ENCODE assay signal across 26 cellular contexts in genomic region chr14:34103176-34103575, GRCh38.
"Had no signal": no experiment of that assay in that cellular context is flagged by ENCODE, and none has a peak within 500 bp of the region (broad histone marks: within the 10 kb centered on the region; RNA-seq: fewer than 3 reads in every experiment).

No MANE protein-coding gene starts in this region.

- H3K27me3 ChIP-seq: adrenal gland, ascending aorta, brain microvascular endothelial cell, heart left ventricle, upper lobe of left lung, vagina had no signal

- H3K36me3 ChIP-seq: adrenal gland, ascending aorta, brain microvascular endothelial cell, heart left ventricle, left ventricle myocardium inferior, thoracic aorta, upper lobe of left lung, vagina had no signal

- H3K4me3 ChIP-seq: adrenal gland, ascending aorta, coronary artery, heart left ventricle, left ventricle myocardium inferior, lung, thoracic aorta, upper lobe of left lung, vagina had no signal

- H3K9me3 ChIP-seq: adrenal gland, ascending aorta, heart left ventricle, left ventricle myocardium inferior, thoracic aorta, upper lobe of left lung, vagina had no signal

- H3K4me1 ChIP-seq: adrenal gland, ascending aorta, upper lobe of left lung had no signal

- H3K27ac ChIP-seq: adrenal gland, ascending aorta, brain microvascular endothelial cell, coronary artery, heart left ventricle, left ventricle myocardium inferior, thoracic aorta, upper lobe of left lung, vagina, VCaP had no signal

- DNase-seq: activated CD4-positive, alpha-beta T cell treated with anti-CD3 and anti-CD28 coated beads for 4 hours; activated CD4-positive, alpha-beta T cell treated with anti-CD3 and anti-CD28 coated beads, Interleukin-2, amount 50 U/mL, for 4 hours; activated effector memory CD4-positive, alpha-beta T cell treated with anti-CD3 and anti-CD28 coated beads, Interleukin-2, amount 50 U/mL, for 16 hours; activated naive CD4-positive, alpha-beta T cell treated with anti-CD3 and anti-CD28 coated beads for 36 hours; activated naive CD8-positive, alpha-beta T cell treated with anti-CD3 and anti-CD28 coated beads for 36 hours; adrenal gland; brain microvascular endothelial cell; foreskin fibroblast; heart left ventricle; left ventricle myocardium inferior; naive B cell; nephron progenitor cell; occipital lobe; right cardiac atrium; stimulated activated CD4-positive, alpha-beta T cell treated with anti-CD3 and anti-CD28 coated beads, Interleukin-12 subunit alpha, Interleukin-12 subunit beta, amount 100 ng/mL, for 4 hours; stimulated activated CD4-positive, alpha-beta T cell treated with anti-CD3 and anti-CD28 coated beads, Interleukin-4, amount 100 ng/mL, for 1 hour; stimulated activated naive CD8-positive, alpha-beta T cell treated with anti-CD3 and anti-CD28 coated beads, Interleukin-15, Interleukin-2, amounts not matched to agents 100 U/mL and 50 U/mL, for 24 hours; T-helper 1 cell; upper lobe of left lung had no signal

- ATAC-seq: esophagus mucosa; heart left ventricle; right cardiac atrium; stimulated activated naive CD8-positive, alpha-beta T cell treated with anti-CD3 and anti-CD28 coated beads, Interleukin-15, Interleukin-2, amounts not matched to agents 100 U/mL and 50 U/mL, for 24 hours had no signal
